9 cellular contexts compared by ENCODE assay signal in the genomic region with DNA sequence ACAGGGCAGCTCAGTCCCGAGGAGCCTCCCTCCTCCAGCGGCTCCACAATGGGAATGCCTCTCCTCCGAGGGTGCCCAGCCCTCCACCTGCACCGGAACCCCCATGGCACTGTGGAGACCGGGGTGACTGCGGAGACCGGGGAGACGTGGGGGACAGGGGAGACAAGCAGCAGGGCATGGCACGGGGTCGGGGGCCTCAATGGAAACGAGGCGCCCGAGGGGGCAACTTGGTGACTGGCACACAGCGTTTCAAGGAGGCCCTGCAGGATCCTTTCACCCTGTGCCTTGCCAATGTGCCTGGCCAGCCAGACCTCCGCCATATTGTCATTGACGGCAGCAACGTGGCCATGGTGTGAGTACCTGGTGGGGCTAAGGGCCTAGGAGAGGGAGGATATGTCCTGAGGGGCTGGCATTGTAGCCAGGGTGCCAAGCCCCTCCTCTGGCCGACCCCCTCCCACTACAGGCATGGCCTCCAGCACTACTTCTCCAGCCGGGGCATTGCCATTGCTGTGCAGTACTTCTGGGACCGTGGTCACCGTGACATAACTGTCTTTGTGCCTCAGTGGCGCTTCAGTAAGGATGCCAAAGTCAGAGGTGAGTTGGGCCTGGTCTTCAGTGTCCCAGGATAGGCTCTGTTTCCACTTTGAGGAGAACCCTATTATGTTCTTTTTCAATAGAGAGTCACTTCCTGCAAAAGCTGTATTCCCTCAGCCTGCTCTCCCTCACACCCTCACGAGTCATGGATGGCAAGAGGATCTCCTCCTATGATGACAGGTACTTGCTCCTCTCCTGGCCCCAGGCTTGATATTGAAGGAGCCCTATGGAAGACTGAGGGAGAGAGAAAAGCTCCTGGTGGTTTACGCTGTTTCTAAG. TPM values are rescaled to one million over a fixed set of nuclear protein-coding genes. Genes with fewer than 3 reads are reported as not detected.
DNase-seq lines count a peak whose midpoint lies in the region; TF ChIP-seq lines count a peak whose summit lies in the region.
"Had no signal": no experiment of that assay in that cellular context is flagged by ENCODE, and none has a peak within 500 bp of the region (broad histone marks: within the 10 kb centered on the region; RNA-seq: fewer than 3 reads in every experiment).

No MANE protein-coding gene starts in this region.

- H3K4me1 ChIP-seq in ascending aorta (peaks cover 5 to 32% of the 10 kb centered on the region in 2 donors), stomach smooth muscle (ENCODE audit: control insufficient read depth, insufficient read depth, low read length) (peaks cover 51% of the 10 kb centered on the region)
- H3K4me1 ChIP-seq in effector memory CD4-positive, alpha-beta T cell (ENCODE audit: control insufficient read depth, insufficient read depth, low read length, poor library complexity, severe bottlenecking), result peaks cover 43% of the 10 kb centered on the region

- H3K36me3 ChIP-seq in ascending aorta (peaks cover 40 to 45% of the 10 kb centered on the region in 2 donors), stomach smooth muscle (ENCODE audit: control insufficient read depth in 2 of 2, insufficient read depth in 2 of 2, low read length in 2 of 2) (peaks cover 37 to 38% of the 10 kb centered on the region in 2 donors)
- peaks cover 35% of the 10 kb centered on the region for H3K36me3 ChIP-seq in effector memory CD4-positive, alpha-beta T cell (ENCODE audit: control insufficient read depth, insufficient read depth, low read length)

- H3K4me3 ChIP-seq in ascending aorta (peak overlapping the region; percentile 22 to 92), stomach smooth muscle (ENCODE audit: low read length in 2 of 2) (peak overlapping the region in 1 of 2 donors; percentile 90)
- H3K4me3 ChIP-seq in effector memory CD4-positive, alpha-beta T cell (ENCODE audit: insufficient read depth, low read depth, low read length, poor library complexity, severe bottlenecking), result no peak overlapping the region

- intact Hi-C loops in ascending aorta (cut with DNase I), result loop anchor here (5.0 to 10.0 kb wide), 2 partner anchors 190 to 1068 kb away; partner anchors contain the start of genes EFS and TINF2

- DNase-seq in activated CD8-positive, alpha-beta memory T cell treated with anti-CD3 and anti-CD28 coated beads for 24 hours, result peak; percentile 47
- no peak for DNase-seq in activated CD8-positive, alpha-beta memory T cell treated with anti-CD3 and anti-CD28 coated beads, Interleukin-2, amount 50 U/mL, for 4 hours
- DNase-seq in ascending aorta (ENCODE audit: low spot score in 2 of 2) (peak in 1 of 2 donors; percentile 66), kidney tubule cell (ENCODE audit: low spot score) (peak; percentile 48), NCI-H82 (lab: John Stamatoyannopoulos, UW) (no peak), kidney glomerular epithelial cell (lab: John Stamatoyannopoulos, UW) (no peak)
- DNase-seq in effector memory CD4-positive, alpha-beta T cell, result no peak

- H3K27ac ChIP-seq in ascending aorta, result peak overlapping the region; percentile 88 to 96
- peak overlapping the region; percentile 99 for H3K27ac ChIP-seq in stomach smooth muscle (ENCODE audit: low read length)
- H3K27ac ChIP-seq in effector memory CD4-positive, alpha-beta T cell (ENCODE audit: insufficient read depth, low read length, poor library complexity, severe bottlenecking), result no peak overlapping the region

- H3K9me3 ChIP-seq in ascending aorta (no peaks in the 10 kb centered on the region), stomach smooth muscle (ENCODE audit: control insufficient read depth in 2 of 2, low read length in 2 of 2) (no peaks in the 10 kb centered on the region)
- H3K9me3 ChIP-seq in effector memory CD4-positive, alpha-beta T cell (ENCODE audit: control insufficient read depth, low read length), result no peaks in the 10 kb centered on the region

- H3K27me3 ChIP-seq in ascending aorta, result no peaks in the 10 kb centered on the region
- no peaks in the 10 kb centered on the region for H3K27me3 ChIP-seq in stomach smooth muscle (ENCODE audit: control insufficient read depth in 1 of 2, insufficient read depth in 2 of 2, low read length in 2 of 2)
- H3K27me3 ChIP-seq in effector memory CD4-positive, alpha-beta T cell (replicated peaks; ENCODE audit: control insufficient read depth, insufficient read depth, low read length, poor library complexity, severe bottlenecking), result no peaks in the 10 kb centered on the region

- no peak for TF ChIP-seq CTCF in ascending aorta (IDR thresholded peaks at IDR 0.05)

- H3K9ac ChIP-seq in stomach smooth muscle (ENCODE audit: low read length in 2 of 2), result no peak overlapping the region

RNA-seq across cellular contexts. Expression of gene KHNYN, which starts 2.7 kb away (rescaled TPM):
- 70.4 TPM for total RNA-seq in ascending aorta

RNA-seq across cellular contexts. Expression of gene CBLN3, which starts 3.0 kb away (rescaled TPM):
- 2.2 TPM for total RNA-seq in ascending aorta
- total RNA-seq: frontal cortex had no signal

RNA-seq across cellular contexts. Expression of gene SDR39U1, which starts 10.1 kb away (rescaled TPM):
- total RNA-seq in ascending aorta, result 98.3 TPM

RNA-seq across cellular contexts. Expression of gene NYNRIN, which starts 33.7 kb away (rescaled TPM):
- total RNA-seq in ascending aorta, result 23.1 TPM

Comparison
In these comparisons a context has a peak if more than half of its experiments do, and no peak if none do; other contexts are left out.
1. DNase-seq: peak in activated CD8-positive, alpha-beta memory T cell treated with anti-CD3 and anti-CD28 coated beads for 24 hours (single experiment) and kidney tubule cell (single experiment); none in activated CD8-positive, alpha-beta memory T cell treated with anti-CD3 and anti-CD28 coated beads, Interleukin-2, amount 50 U/mL, for 4 hours (single experiment), NCI-H82 (single experiment), kidney glomerular epithelial cell (single experiment) and effector memory CD4-positive, alpha-beta T cell (0 of 3).